ENCODE assay signal across 8 cellular contexts in the genomic region with DNA sequence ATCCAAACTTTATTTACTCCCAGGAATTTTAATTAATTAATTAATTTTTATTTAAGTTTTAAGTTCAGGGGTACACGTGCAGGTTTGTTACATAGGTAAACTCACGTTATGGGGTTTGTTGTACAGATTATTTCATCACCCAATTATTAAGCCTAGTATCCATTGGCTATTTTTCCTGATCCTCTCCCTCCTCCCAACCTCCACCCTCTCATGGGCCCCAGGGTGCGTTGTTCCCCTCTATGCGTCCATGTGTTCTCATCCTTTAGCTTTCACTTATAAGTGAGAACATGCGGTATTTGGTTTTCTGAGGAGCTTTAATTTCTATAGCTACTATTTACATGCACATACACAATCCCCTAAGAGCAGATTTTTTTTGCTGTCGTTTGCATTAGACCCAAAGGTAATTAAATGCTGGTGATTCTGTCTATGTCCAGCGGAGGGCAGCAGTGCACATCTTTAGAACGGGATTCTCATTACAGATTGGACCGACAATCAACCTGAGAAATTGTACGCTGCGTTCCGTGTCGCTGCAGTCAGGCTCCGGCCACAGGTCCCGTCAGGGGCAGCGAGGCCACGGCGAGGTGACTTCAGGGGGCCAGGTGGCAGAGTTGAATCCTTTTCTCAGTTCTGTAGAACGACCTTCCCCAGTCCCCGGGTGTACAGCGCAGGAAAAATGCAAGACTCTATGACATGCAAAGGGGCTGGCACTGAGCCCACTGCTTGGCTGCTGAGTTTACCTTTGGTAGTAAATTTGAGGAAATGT. TPM values are rescaled to one million over a fixed set of nuclear protein-coding genes. Genes with fewer than 3 reads are reported as not detected.
DNase-seq lines count a peak whose midpoint lies in the region; ATAC-seq, FAIRE-seq and TF ChIP-seq lines count a peak whose summit lies in the region.

No MANE protein-coding gene starts in this region.

- CTCF ChIA-PET in HepG2 (lab: Yijun Ruan, JAX; ENCODE audit: low intra/inter-chr PET ratio, low total read pairs): interaction anchor here (1.6 to 2.9 kb wide), 2 partner anchors 16 to 568 kb away, joined by 6 to 26 read pairs; no protein-coding TSS in a partner anchor

- H3K27me3 ChIP-seq in colonic mucosa (no peaks in the 10 kb centered on the region), HepG2 (ENCODE audit: control insufficient read depth in 1 of 2, insufficient read depth in 2 of 2, low read length in 2 of 2) (no peaks in the 10 kb centered on the region; a peak in 1 of 5 replicates)

- TF ChIP-seq CTCF in colonic mucosa (IDR thresholded peaks at IDR 0.05): peak; percentile 76
- TF ChIP-seq CTCF in HepG2 (CRISPR knock-in tag; IDR thresholded peaks at IDR 0.05): peak; percentile 88

- 5% methylated on average over 17 of the region's 21 CpGs for whole genome bisulfite sequencing in HepG2 (ENCODE audit: low lambda C conversion rate)

- H3K4me3 ChIP-seq in colonic mucosa: peak overlapping the region; percentile 27
- peak overlapping the region in 2 of 3 experiments; percentile 7 to 67; a peak in 4 of 6 replicates for H3K4me3 ChIP-seq in HepG2 (replicated peaks in 1 of 3; ENCODE audit: insufficient read depth in 1 of 3, low read depth in 2 of 3, low read length in 3 of 3)

- POLR2A ChIA-PET in HepG2 (lab: Yijun Ruan, JAX): no interaction called here

- H3K27ac ChIP-seq in colonic mucosa: no peak overlapping the region
- no peak overlapping the region for H3K27ac ChIP-seq in HepG2 (ENCODE audit: extremely low read length, insufficient read depth, low read length)

- H3K9ac ChIP-seq in colonic mucosa (ENCODE audit: low read depth in 2 of 2, low read length in 2 of 2): peak overlapping the region in 1 of 2 donors; percentile 56
- H3K9ac ChIP-seq in HepG2 (ENCODE audit: insufficient read depth, low read depth, low read length): 0 out of 2 replicates have a peak overlapping the region, but pooled peaks have one; percentile 20

- no peak for TF ChIP-seq POLR2A in HepG2 (IDR thresholded peaks at IDR 0.05; ENCODE audit: insufficient read depth in 1 of 2, low read depth in 2 of 2, low read length in 2 of 2)

- H4K20me1 ChIP-seq in HepG2 (ENCODE audit: insufficient read depth, low read length): no peaks in the 10 kb centered on the region

- H3K4me1 ChIP-seq in colonic mucosa: no peaks in the 10 kb centered on the region
- peaks cover 14% of the 10 kb centered on the region; the same call in 1 of the 2 replicates for H3K4me1 ChIP-seq in HepG2 (ENCODE audit: insufficient read depth, low read length)

- ATAC-seq in HG03432 (IDR thresholded peaks at IDR 0.05; ENCODE audit: unreplicated experiment): peak; percentile 92
- ATAC-seq in HepG2: peak; percentile 89

- intact Hi-C loops in colonic mucosa (cut with DNase I) (no loop called here), HepG2 (cut with micrococcal nuclease; ENCODE audit: unreplicated experiment) (loop anchor here (1.0 kb wide), 2 partner anchors 17 to 568 kb away; no protein-coding TSS in a partner anchor)

- H2AFZ ChIP-seq in HepG2 (ENCODE audit: low read length): peak overlapping the region; percentile 69

- H3K36me3 ChIP-seq in colonic mucosa (no peaks in the 10 kb centered on the region), HepG2 (replicated peaks in 1 of 2; ENCODE audit: control insufficient read depth in 1 of 2, insufficient read depth in 2 of 2, low read length in 2 of 2) (no peaks in the 10 kb centered on the region)

- DNase-seq in Ammon's horn (ENCODE audit: low spot score): peak; percentile 69
- DNase-seq in GM19240 (ENCODE audit: insufficient read length, low spot score): peak; percentile 21
- peak; percentile 82 for DNase-seq in NCI-H460 (ENCODE audit: extremely low read depth, low read depth)
- peak; percentile 59 to 78 for DNase-seq in activated CD4-positive, alpha-beta T cell treated with anti-CD3 and anti-CD28 coated beads for 4 hours
- peak; percentile 84 for DNase-seq in colonic mucosa
- DNase-seq in HepG2 (ENCODE audit: low spot score): peak; percentile 75
- DNase-seq in stimulated activated CD4-positive, alpha-beta T cell treated with anti-CD3 and anti-CD28 coated beads, Interleukin-4, amount 100 ng/mL, for 24 hours: peak; percentile 80

- no TSS peak for BruUV-seq in HepG2 (replicated peaks; lab: Mats Ljungman, UMichigan)

- peak; percentile 70 for TF ChIP-seq RAD21 in HepG2 (CRISPR knock-in tag; IDR thresholded peaks at IDR 0.05)

- H3K4me2 ChIP-seq in HepG2 (ENCODE audit: low read depth, low read length): peak overlapping the region; percentile 95

- 0 out of 4 replicates have a peak, but pooled peaks of 1 of the 2 experiments have one; percentile 5 for TF ChIP-seq EP300 in HepG2 (IDR thresholded peaks at IDR 0.05; ENCODE audit: low read depth in 2 of 2, low read length in 2 of 2)
- no peak for TF ChIP-seq EP300 in HepG2 (CRISPR knock-in tag; IDR thresholded peaks at IDR 0.05; ENCODE audit: borderline replicate concordance)

- H3K9me3 ChIP-seq in colonic mucosa (no peaks in the 10 kb centered on the region), HepG2 (ENCODE audit: low read length) (no peaks in the 10 kb centered on the region)

- FAIRE-seq in HepG2 (lab: Jason Lieb, UNC): peak; percentile 92

- no peaks in the 10 kb centered on the region for H3K79me2 ChIP-seq in HepG2 (ENCODE audit: insufficient read depth, low read length)

- in situ Hi-C loops in HepG2 (cut with HindIII; ENCODE audit: extremely low pct_ligation_motif_present, low pct_unique_long_range_greater_than_20kb): no loop called here

RNA-seq across cellular contexts. Expression of a gene that starts 11.6 kb away (rescaled TPM):
- not detected in 2 replicates for total RNA-seq in NCI-H460 (2014; rRNA removed; shearing (Covaris generic))
- polyA plus RNA-seq in NCI-H460 (2014; cell fraction: nucleus; rRNA removed): not detected in 2 replicates
- total RNA-seq in colonic mucosa (10 to 100 TPM; 68.2 to 77.1 TPM), HepG2 (2016; rRNA removed; fragmentation: Illumina TruSeq; extraction: Trizol) (not detected in 2 replicates)
- not detected in 2 replicates for total RNA-seq in HepG2 (2016; cell fraction: cytosol; rRNA removed; fragmentation: Illumina TruSeq; extraction: Trizol; ENCODE audit: low read depth)
- total RNA-seq in HepG2 (2016; cell fraction: insoluble cytoplasmic fraction; rRNA removed; fragmentation: Illumina TruSeq; extraction: Trizol): not detected in 2 replicates
- not detected in 2 replicates for total RNA-seq in HepG2 (2016; cell fraction: membrane; rRNA removed; fragmentation: Illumina TruSeq; extraction: Trizol)
- total RNA-seq in HepG2 (2016; cell fraction: nucleus; rRNA removed; fragmentation: Illumina TruSeq; extraction: Trizol): not detected in 2 replicates
- not detected in 2 replicates for polyA plus RNA-seq in HepG2 (2011; rRNA removed)
- polyA plus RNA-seq in HepG2 (2011; cell fraction: cytosol; rRNA removed): not detected in 2 replicates
- polyA plus RNA-seq in HepG2 (2011; cell fraction: nucleus; rRNA removed): not detected in 2 replicates
- not detected in 2 replicates for polyA plus RNA-seq in HepG2 (2012)
- polyA plus RNA-seq in HepG2 (2016; cell fraction: cytosol; fragmentation: Illumina TruSeq; extraction: Trizol; ENCODE audit: low read depth): not detected in 2 replicates
- not detected in 2 replicates for polyA plus RNA-seq in HepG2 (2016; cell fraction: insoluble cytoplasmic fraction; fragmentation: Illumina TruSeq; extraction: Trizol; ENCODE audit: low read depth)
- not detected in 2 replicates for polyA plus RNA-seq in HepG2 (2016; cell fraction: membrane; fragmentation: Illumina TruSeq; extraction: Trizol; ENCODE audit: low read depth)
- polyA plus RNA-seq in HepG2 (2016; cell fraction: nucleus; fragmentation: Illumina TruSeq; extraction: Trizol; ENCODE audit: insufficient read depth, low read depth): not detected in 2 replicates
- 0.12 TPM in 1 of 2 replicates, not detected in the other for polyA minus RNA-seq in HepG2 (2011; rRNA and poly(A)+ RNA removed; ENCODE audit: low replicate concordance)
- polyA minus RNA-seq in HepG2 (2011; cell fraction: cytosol; rRNA and poly(A)+ RNA removed): not detected in 2 replicates
- polyA minus RNA-seq in HepG2 (2011; cell fraction: nucleus; rRNA and poly(A)+ RNA removed): not detected in 2 replicates

RNA-seq across cellular contexts. Expression of a gene that starts 51.9 kb away (rescaled TPM):
- 2.3 and 2.5 TPM in 2 replicates for total RNA-seq in NCI-H460 (2014; rRNA removed; shearing (Covaris generic))
- polyA plus RNA-seq in NCI-H460 (2014; cell fraction: nucleus; rRNA removed): 1.4 and 1.7 TPM in 2 replicates
- total RNA-seq in colonic mucosa (10 to 100 TPM; 11.4 to 11.5 TPM), HepG2 (2016; rRNA removed; fragmentation: Illumina TruSeq; extraction: Trizol) (1.3 and 1.9 TPM in 2 replicates)
- 0.40 and 0.44 TPM in 2 replicates for total RNA-seq in HepG2 (2016; cell fraction: cytosol; rRNA removed; fragmentation: Illumina TruSeq; extraction: Trizol; ENCODE audit: low read depth)
- 1.0 and 1.8 TPM in 2 replicates for total RNA-seq in HepG2 (2016; cell fraction: insoluble cytoplasmic fraction; rRNA removed; fragmentation: Illumina TruSeq; extraction: Trizol)
- 0.93 and 1.4 TPM in 2 replicates for total RNA-seq in HepG2 (2016; cell fraction: membrane; rRNA removed; fragmentation: Illumina TruSeq; extraction: Trizol)
- 2.2 and 3.9 TPM in 2 replicates for total RNA-seq in HepG2 (2016; cell fraction: nucleus; rRNA removed; fragmentation: Illumina TruSeq; extraction: Trizol)
- polyA plus RNA-seq in HepG2 (2011; rRNA removed): 0.47 and 0.48 TPM in 2 replicates
- 0.31 and 0.72 TPM in 2 replicates for polyA plus RNA-seq in HepG2 (2011; cell fraction: cytosol; rRNA removed)
- polyA plus RNA-seq in HepG2 (2011; cell fraction: nucleus; rRNA removed): 0.48 and 0.74 TPM in 2 replicates
- polyA plus RNA-seq in HepG2 (2012): 0.24 and 1.3 TPM in 2 replicates
- 0.06 and 0.10 TPM in 2 replicates for polyA plus RNA-seq in HepG2 (2016; cell fraction: cytosol; fragmentation: Illumina TruSeq; extraction: Trizol; ENCODE audit: low read depth)
- polyA plus RNA-seq in HepG2 (2016; cell fraction: insoluble cytoplasmic fraction; fragmentation: Illumina TruSeq; extraction: Trizol; ENCODE audit: low read depth): 0.99 and 1.9 TPM in 2 replicates
- 0.19 and 0.48 TPM in 2 replicates for polyA plus RNA-seq in HepG2 (2016; cell fraction: membrane; fragmentation: Illumina TruSeq; extraction: Trizol; ENCODE audit: low read depth)
- polyA plus RNA-seq in HepG2 (2016; cell fraction: nucleus; fragmentation: Illumina TruSeq; extraction: Trizol; ENCODE audit: insufficient read depth, low read depth): 0.91 and 1.4 TPM in 2 replicates
- 1.9 and 3.2 TPM in 2 replicates for polyA minus RNA-seq in HepG2 (2011; rRNA and poly(A)+ RNA removed; ENCODE audit: low replicate concordance)
- polyA minus RNA-seq in HepG2 (2011; cell fraction: cytosol; rRNA and poly(A)+ RNA removed): 1.7 TPM in 1 of 2 replicates, not detected in the other
- 1.2 and 1.3 TPM in 2 replicates for polyA minus RNA-seq in HepG2 (2011; cell fraction: nucleus; rRNA and poly(A)+ RNA removed)

Comparison
In these comparisons a context has a peak if more than half of its experiments do, and no peak if none do; other contexts are left out.
1. DNase-seq: peak in every context shown above with its lines; median percentile 84 in colonic mucosa; 82 in NCI-H460; 80 in stimulated activated CD4-positive, alpha-beta T cell treated with anti-CD3 and anti-CD28 coated beads, Interleukin-4, amount 100 ng/mL, for 24 hours; 75 in HepG2; 69 in Ammon's horn; 68 in activated CD4-positive, alpha-beta T cell treated with anti-CD3 and anti-CD28 coated beads for 4 hours; 21 in GM19240.
2. RNA of a gene that starts 11.6 kb away (total RNA-seq): 68.2 to 77.1 TPM in colonic mucosa; not detected in NCI-H460 and not detected in HepG2; every median in the first group is over 10 times any median in the second.